ENCODE assay signal across 23 cellular contexts in genomic region chr3:16860234-16860633, GRCh38. TPM values are rescaled to one million over a fixed set of nuclear protein-coding genes. Genes with fewer than 3 reads are reported as not detected.
DNase-seq lines count a peak whose midpoint lies in the region; ATAC-seq, FAIRE-seq and TF ChIP-seq lines count a peak whose summit lies in the region.
"Had no signal": no experiment of that assay in that cellular context is flagged by ENCODE, and none has a peak within 500 bp of the region (broad histone marks: within the 10 kb centered on the region; RNA-seq: fewer than 3 reads in every experiment).

No MANE protein-coding gene starts in this region.

- H3K36me3 ChIP-seq in endocrine pancreas (ENCODE audit: control insufficient read depth, insufficient read depth, low read length) (no peaks in the 10 kb centered on the region), tibial nerve (no peaks in the 10 kb centered on the region)
- H3K36me3 ChIP-seq: BLaER1, HAP-1 had no signal

- WGBS in tibial nerve, 2 donors = 87 to 89% methylated on average over 3 of the region's 3 CpGs

- H3K9me3 ChIP-seq in endocrine pancreas (ENCODE audit: control insufficient read depth, low read length) (no peaks in the 10 kb centered on the region), tibial nerve (peaks cover 0 to 5% (median 0%) of the 10 kb centered on the region in 4 donors)
- H3K9me3 ChIP-seq: BLaER1, Caco-2 had no signal

- no peaks in the 10 kb centered on the region for H3K27me3 ChIP-seq in endocrine pancreas (ENCODE audit: control insufficient read depth, insufficient read depth, low read length)
- H3K27me3 ChIP-seq in tibial nerve = no peaks in the 10 kb centered on the region
- H3K27me3 ChIP-seq: BLaER1 had no signal

- TF ChIP-seq POLR2A in tibial nerve (IDR thresholded peaks at IDR 0.05) = no peak

- no peak for TF ChIP-seq EP300 in tibial nerve (IDR thresholded peaks at IDR 0.05)

- no peak overlapping the region for H3K27ac ChIP-seq in tibial nerve
- no peak overlapping the region for H3K27ac ChIP-seq in substantia nigra (ENCODE audit: low read depth, low read length, poor library complexity, severe bottlenecking)
- H3K27ac ChIP-seq: 22Rv1, BLaER1, C4-2B had no signal

- H3K9ac ChIP-seq in endocrine pancreas (ENCODE audit: control insufficient read depth, insufficient read depth, low read length) = no peak overlapping the region
- H3K9ac ChIP-seq: BLaER1 had no signal

- FAIRE-seq in D721Med (lab: Jason Lieb, UNC) = peak; percentile 91
- FAIRE-seq: A204.1, GM12892 had no signal

- DNase-seq in NCI-H446 treated with DMSO at 0.1 percent for 48 hours (lab: John Stamatoyannopoulos, UW) (peak; percentile 11), NCI-H446 (lab: John Stamatoyannopoulos, UW) (no peak), D721Med (ENCODE audit: insufficient read length, low spot score) (no peak), NCI-H82 (lab: John Stamatoyannopoulos, UW) (peak; percentile 75), tibial nerve (ENCODE audit: low spot score in 2 of 2) (no peak), substantia nigra (lab: John Stamatoyannopoulos, UW) (no peak)
- DNase-seq: Caco-2; CD4-positive, CD25-positive, alpha-beta regulatory T cell; CD8-positive, alpha-beta T cell; DMS53; DMS79 treated with DMSO at 0.1 percent for 48 hours; GF-D8; HFFc6 had no signal

- no peak for ATAC-seq in GM18870 (IDR thresholded peaks at IDR 0.05; ENCODE audit: unreplicated experiment)
- ATAC-seq: CD8-positive, alpha-beta T cell; GM23338 had no signal

- no peak for TF ChIP-seq CTCF in D721Med (IDR thresholded peaks at IDR 0.05; ENCODE audit: insufficient read depth, missing control alignments)
- no peak for TF ChIP-seq CTCF in tibial nerve (IDR thresholded peaks at IDR 0.05)

- peaks cover 8% of the 10 kb centered on the region for H3K4me1 ChIP-seq in endocrine pancreas (ENCODE audit: control insufficient read depth, insufficient read depth, low read length)
- no peaks in the 10 kb centered on the region for H3K4me1 ChIP-seq in tibial nerve
- H3K4me1 ChIP-seq: BLaER1 had no signal

- H3K4me3 ChIP-seq in endocrine pancreas (ENCODE audit: control insufficient read depth, insufficient read depth, low read length) = peak overlapping the region; percentile 50
- H3K4me3 ChIP-seq in tibial nerve = no peak overlapping the region
- H3K4me3 ChIP-seq: BLaER1, GM23338, HAP-1 had no signal

RNA-seq across cellular contexts. Expression of gene PLCL2, which starts 24.5 kb away (rescaled TPM):
- total RNA-seq in tibial nerve = 10 to 100 TPM; 17.7 to 39.3 (median 29.0) TPM
- total RNA-seq: G401 had no signal

Comparison
In these comparisons a context has a peak if more than half of its experiments do, and no peak if none do; other contexts are left out.
1. DNase-seq: peak in NCI-H446 treated with DMSO at 0.1 percent for 48 hours (single experiment) and NCI-H82 (single experiment); none in NCI-H446 (0 of 2), D721Med (single experiment), tibial nerve (0 of 2) and substantia nigra (0 of 49).